Comparison of ENCODE assay signal across 20 cellular contexts in genomic region chr12:25376985-25377384, GRCh38.
DNase-seq lines count a peak whose midpoint lies in the region; ATAC-seq, FAIRE-seq and TF ChIP-seq lines count a peak whose summit lies in the region.
"Had no signal": no experiment of that assay in that cellular context is flagged by ENCODE, and none has a peak within 500 bp of the region (broad histone marks: within the 10 kb centered on the region; RNA-seq: fewer than 3 reads in every experiment).

No MANE protein-coding gene starts in this region.

- peak; percentile 19 to 27 for ATAC-seq in CD4-positive, CD25-positive, alpha-beta regulatory T cell (ENCODE audit: low read depth in 2 of 2)
- ATAC-seq in GM12878 (peak; percentile 56), HG03571 (IDR thresholded peaks at IDR 0.05; ENCODE audit: unreplicated experiment) (no peak), HG02763 (IDR thresholded peaks at IDR 0.05; ENCODE audit: unreplicated experiment) (no peak), pancreas (no peak)

- no TSS peak for BruUV-seq in GM12878 (replicated peaks; lab: Mats Ljungman, UMichigan)

- H3K4me3 ChIP-seq in CD4-positive, CD25-positive, alpha-beta regulatory T cell (ENCODE audit: low read depth, low read length) = no peak overlapping the region
- no peak overlapping the region for H3K4me3 ChIP-seq in CD4-positive, alpha-beta memory T cell (ENCODE audit: low read length in 2 of 2)
- H3K4me3 ChIP-seq in GM12878 (no peak overlapping the region), adrenal gland (no peak overlapping the region), pancreas (no peak overlapping the region)
- H3K4me3 ChIP-seq: breast epithelium, coronary artery, transverse colon had no signal

- in situ Hi-C loops in GM12878 (cut with MboI) = no loop called here

- H3K9ac ChIP-seq in GM12878 (ENCODE audit: control insufficient read depth, insufficient read depth, low read length) = no peak overlapping the region

- SMC1A ChIA-PET in GM12878 (lab: Charles Lee; ENCODE audit: uncharacterized antibody, unreplicated experiment) = interaction anchor here (0.8 to 6.6 kb wide), 5 partner anchors 12 to 377 kb away, joined by 3 to 64 read pairs (median 4); no protein-coding TSS in a partner anchor

- no peaks in the 10 kb centered on the region for H3K27me3 Mint-ChIP-seq in CD4-positive, CD25-positive, alpha-beta regulatory T cell
- no peaks in the 10 kb centered on the region for H3K27me3 Mint-ChIP-seq in CD4-positive, alpha-beta memory T cell
- peaks cover 2% of the 10 kb centered on the region for H3K27me3 Mint-ChIP-seq in T-helper 2 cell treated with Interferon-gamma antibody and Interleukin-4, amounts not matched to agents 5 μg/mL and 100 μg/mL, for 36 hours (ENCODE audit: low read depth)
- H3K27me3 Mint-ChIP-seq: stimulated activated naive CD8-positive, alpha-beta T cell treated with anti-CD3 and anti-CD28 coated beads, Interleukin-15, Interleukin-2, amounts not matched to agents 100 ng/mL and 50 ng/mL, for 24 hours had no signal

- no peak for TF ChIP-seq RAD21 in GM12878 (IDR thresholded peaks at IDR 0.05; ENCODE audit: insufficient read depth, low read depth, low read length)

- H3K4me3 Mint-ChIP-seq in CD4-positive, CD25-positive, alpha-beta regulatory T cell = peak overlapping the region in 3 of 4 donors; percentile 24 to 77 (median 54)
- H3K4me3 Mint-ChIP-seq in CD4-positive, alpha-beta memory T cell = peak overlapping the region in 5 of 8 donors; percentile 10 to 67 (median 32)
- H3K4me3 Mint-ChIP-seq in T-helper 2 cell treated with Interferon-gamma antibody and Interleukin-4, amounts not matched to agents 5 μg/mL and 100 μg/mL, for 36 hours = no peak overlapping the region

- H3K9me3 Mint-ChIP-seq in CD4-positive, CD25-positive, alpha-beta regulatory T cell = peaks cover 0 to 1% (median 0%) of the 10 kb centered on the region in 7 donors
- no peaks in the 10 kb centered on the region for H3K9me3 Mint-ChIP-seq in CD4-positive, alpha-beta memory T cell
- H3K9me3 Mint-ChIP-seq in T-helper 2 cell treated with Interferon-gamma antibody and Interleukin-4, amounts not matched to agents 5 μg/mL and 100 μg/mL, for 36 hours = peaks cover 7% of the 10 kb centered on the region
- H3K9me3 Mint-ChIP-seq: stimulated activated naive CD8-positive, alpha-beta T cell treated with anti-CD3 and anti-CD28 coated beads, Interleukin-15, Interleukin-2, amounts not matched to agents 100 ng/mL and 50 ng/mL, for 24 hours had no signal

- no peaks in the 10 kb centered on the region for H3K27me3 ChIP-seq in CD4-positive, CD25-positive, alpha-beta regulatory T cell (ENCODE audit: control insufficient read depth, insufficient read depth, low read length)
- H3K27me3 ChIP-seq in CD4-positive, alpha-beta memory T cell (ENCODE audit: insufficient read depth, low read length) = no peaks in the 10 kb centered on the region
- no peaks in the 10 kb centered on the region for H3K27me3 ChIP-seq in GM12878 (replicated peaks in 1 of 2; ENCODE audit: control insufficient read depth in 2 of 2, insufficient read depth in 2 of 2, low read length in 1 of 2)
- no peaks in the 10 kb centered on the region for H3K27me3 ChIP-seq in adrenal gland
- no peaks in the 10 kb centered on the region for H3K27me3 ChIP-seq in pancreas
- H3K27me3 ChIP-seq: breast epithelium, transverse colon had no signal

- CTCF ChIA-PET in CD4-positive, alpha-beta memory T cell (lab: Charles Lee; ENCODE audit: partially characterized antibody) = interaction anchor here (1.0 to 3.7 kb wide), 6 partner anchors 9 to 136 kb away, joined by 3 to 22 read pairs (median 4); no protein-coding TSS in a partner anchor
- CTCF ChIA-PET in GM12878 (lab: Yijun Ruan, JAX) = interaction anchor here (1.0 kb wide), 1 partner anchor 136 kb away, joined by 4 read pairs; no protein-coding TSS in a partner anchor

- no peak for FAIRE-seq in GM12878 (lab: Jason Lieb, UNC)
- no peak for FAIRE-seq in pancreas (lab: Jason Lieb, UNC)
- FAIRE-seq: GM12891 had no signal

- WGBS in GM12878 (ENCODE audit: insufficient coverage, insufficient replicate concordance, low lambda C conversion rate, missing lambda C conversion rate) = 65% methylated on average over 4 of the region's 4 CpGs
- 86 to 96% (median 87%) methylated on average over 4 of the region's 4 CpGs for WGBS in adrenal gland, 4 donors
- WGBS in pancreas, 2 donors = 87 to 91% methylated on average over 4 of the region's 4 CpGs

- no peak for TF ChIP-seq POLR2A in GM12878 (IDR thresholded peaks at IDR 0.05; ENCODE audit: low read depth, low read length)
- TF ChIP-seq POLR2A in adrenal gland (IDR thresholded peaks at IDR 0.05) = no peak

- TF ChIP-seq EP300 in GM12878 (IDR thresholded peaks at IDR 0.05; ENCODE audit: borderline replicate concordance in 1 of 2, control insufficient read depth in 1 of 2, low read depth in 2 of 2, low read length in 2 of 2) = no peak

- peaks cover 23% of the 10 kb centered on the region for H3K4me1 ChIP-seq in CD4-positive, CD25-positive, alpha-beta regulatory T cell (ENCODE audit: control insufficient read depth, insufficient read depth, low read length, poor library complexity, severe bottlenecking)
- H3K4me1 ChIP-seq in CD4-positive, alpha-beta memory T cell (ENCODE audit: insufficient read depth, low read length) = peaks cover 22% of the 10 kb centered on the region
- H3K4me1 ChIP-seq in GM12878 (ENCODE audit: control insufficient read depth, insufficient read depth, low read length) = no peaks in the 10 kb centered on the region
- H3K4me1 ChIP-seq in adrenal gland (replicated peaks in 1 of 2) = no peaks in the 10 kb centered on the region
- H3K4me1 ChIP-seq in pancreas = no peaks in the 10 kb centered on the region
- H3K4me1 ChIP-seq: breast epithelium had no signal

- H3K4me2 ChIP-seq in GM12878 (ENCODE audit: control insufficient read depth, insufficient read depth) = no peak overlapping the region

- peak overlapping the region; percentile 93 to 98 (median 96) for H3K27ac Mint-ChIP-seq in CD4-positive, CD25-positive, alpha-beta regulatory T cell
- peak overlapping the region; percentile 54 to 93 (median 84) for H3K27ac Mint-ChIP-seq in CD4-positive, alpha-beta memory T cell
- peak overlapping the region; percentile 73 for H3K27ac Mint-ChIP-seq in T-helper 2 cell treated with Interferon-gamma antibody and Interleukin-4, amounts not matched to agents 5 μg/mL and 100 μg/mL, for 36 hours

- RAD21 ChIA-PET in GM12878 (lab: Charles Lee; ENCODE audit: unreplicated experiment) = interaction anchor here (0.5 to 2.2 kb wide), 9 partner anchors 11 to 425 kb away, joined by 3 to 20 read pairs (median 3); no protein-coding TSS in a partner anchor

- no peaks in the 10 kb centered on the region for H3K9me3 ChIP-seq in CD4-positive, CD25-positive, alpha-beta regulatory T cell (ENCODE audit: control insufficient read depth in 2 of 2, low read length in 2 of 2)
- no peaks in the 10 kb centered on the region for H3K9me3 ChIP-seq in CD4-positive, alpha-beta memory T cell (ENCODE audit: control insufficient read depth in 1 of 2, low read length in 2 of 2)
- H3K9me3 ChIP-seq in GM12878 (replicated peaks; ENCODE audit: control insufficient read depth, insufficient read depth, low read length) (no peaks in the 10 kb centered on the region; the same call in 2 of the 3 replicates), adrenal gland (replicated peaks in 1 of 3) (no peaks in the 10 kb centered on the region), pancreas (no peaks in the 10 kb centered on the region)
- H3K9me3 ChIP-seq: breast epithelium, transverse colon had no signal

- H4K20me1 ChIP-seq in GM12878 (ENCODE audit: control insufficient read depth, insufficient read depth) = no peaks in the 10 kb centered on the region

- no peak for DNase-seq in CD4-positive, CD25-positive, alpha-beta regulatory T cell
- no peak for DNase-seq in CD4-positive, alpha-beta memory T cell
- no peak for DNase-seq in T-helper 2 cell treated with Interferon-gamma antibody and Interleukin-4, amounts not matched to agents 5 μg/mL and 100 μg/mL, for 36 hours (ENCODE audit: low spot score)
- DNase-seq in GM12878 (ENCODE audit: low read depth, low spot score) = no peak
- no peak for DNase-seq in adrenal gland
- DNase-seq in pancreas = no peak
- DNase-seq: COR-L47; DND-41; NCI-H1105; NCI-H2029 treated with DMSO at 0.1 percent for 48 hours; nucleus accumbens; stimulated activated CD4-positive, alpha-beta T cell treated with anti-CD3 and anti-CD28 coated beads, Interleukin-2, amount 100 ng/mL, for 48 hours; transverse colon had no signal

- H2AFZ ChIP-seq in GM12878 (ENCODE audit: control insufficient read depth, low read depth, low read length) = no peak overlapping the region

- no peak for TF ChIP-seq CTCF in GM12878 (IDR thresholded peaks at IDR 0.05 in 2 of 3, conservative IDR thresholded peaks at IDR 0.05 in 1 of 3; ENCODE audit: control insufficient read depth in 2 of 3, extremely low read depth in 1 of 3, insufficient read depth in 1 of 3, low read depth in 3 of 3, low read length in 3 of 3)
- TF ChIP-seq CTCF in adrenal gland (IDR thresholded peaks at IDR 0.05) = no peak
- no peak for TF ChIP-seq CTCF in pancreas (IDR thresholded peaks at IDR 0.05)

- H3K4me1 Mint-ChIP-seq in CD4-positive, CD25-positive, alpha-beta regulatory T cell = peaks cover 10 to 50% (median 22%) of the 10 kb centered on the region in 4 donors
- H3K4me1 Mint-ChIP-seq in CD4-positive, alpha-beta memory T cell = peaks cover 14 to 28% (median 21%) of the 10 kb centered on the region in 4 donors
- H3K4me1 Mint-ChIP-seq in T-helper 2 cell treated with Interferon-gamma antibody and Interleukin-4, amounts not matched to agents 5 μg/mL and 100 μg/mL, for 36 hours (ENCODE audit: low read depth) = peaks cover 61% of the 10 kb centered on the region

- no peaks in the 10 kb centered on the region for H3K36me3 ChIP-seq in CD4-positive, CD25-positive, alpha-beta regulatory T cell (ENCODE audit: control insufficient read depth, insufficient read depth, low read length)
- no peaks in the 10 kb centered on the region for H3K36me3 ChIP-seq in CD4-positive, alpha-beta memory T cell (ENCODE audit: insufficient read depth, low read length)
- H3K36me3 ChIP-seq in GM12878 (ENCODE audit: control insufficient read depth in 2 of 2, insufficient read depth in 2 of 2, low read length in 1 of 2) (no peaks in the 10 kb centered on the region), adrenal gland (replicated peaks in 1 of 2) (no peaks in the 10 kb centered on the region), pancreas (no peaks in the 10 kb centered on the region)
- H3K36me3 ChIP-seq: breast epithelium, transverse colon had no signal

- no peaks in the 10 kb centered on the region for H3K36me3 Mint-ChIP-seq in CD4-positive, CD25-positive, alpha-beta regulatory T cell
- H3K36me3 Mint-ChIP-seq in CD4-positive, alpha-beta memory T cell = no peaks in the 10 kb centered on the region
- H3K36me3 Mint-ChIP-seq in T-helper 2 cell treated with Interferon-gamma antibody and Interleukin-4, amounts not matched to agents 5 μg/mL and 100 μg/mL, for 36 hours (ENCODE audit: low read depth) = peaks cover 3% of the 10 kb centered on the region

- no peaks in the 10 kb centered on the region for H3K79me2 ChIP-seq in GM12878 (ENCODE audit: control insufficient read depth, insufficient read depth, low read length)

- intact Hi-C loops in CD4-positive, alpha-beta memory T cell (cut with micrococcal nuclease) = loop anchor here (2.0 kb wide), 1 partner anchor 54 kb away; no protein-coding TSS in a partner anchor
- intact Hi-C loops in GM12878 (cut with micrococcal nuclease; ENCODE audit: unreplicated experiment) = loop anchor here (10.0 kb wide), 1 partner anchor 1478 kb away; no protein-coding TSS in a partner anchor
- intact Hi-C loops in adrenal gland (cut with DNase I) = no loop called here
- intact Hi-C loops in pancreas (cut with DNase I) = no loop called here

- POLR2A ChIA-PET in CD4-positive, alpha-beta memory T cell (lab: Charles Lee; ENCODE audit: partially characterized antibody) = interaction anchor here (0.6 to 3.3 kb wide), 14 partner anchors 11 to 1456 kb away, joined by 3 to 35 read pairs (median 6); partner anchors contain the start of genes DNAI7, ETFRF1, ITPR2 and KRAS
- POLR2A ChIA-PET in GM12878 (lab: Charles Lee) = interaction anchor here (0.6 to 1.9 kb wide), 4 partner anchors 11 to 429 kb away, joined by 3 to 11 read pairs (median 4); partner anchors contain the start of gene KRAS

- H3K27ac ChIP-seq in CD4-positive, CD25-positive, alpha-beta regulatory T cell (ENCODE audit: insufficient read depth, low read length, poor library complexity, severe bottlenecking) = peak overlapping the region; percentile 61
- H3K27ac ChIP-seq in CD4-positive, alpha-beta memory T cell (ENCODE audit: low read depth, low read length) = no peak overlapping the region
- H3K27ac ChIP-seq in GM12878 (ENCODE audit: control insufficient read depth, insufficient read depth) (no peak overlapping the region), adrenal gland (no peak overlapping the region), pancreas (no peak overlapping the region)
- H3K27ac ChIP-seq: breast epithelium, coronary artery, HL-60 had no signal

Comparison
In these comparisons a context has a peak if more than half of its experiments do, and no peak if none do; other contexts are left out.
1. ATAC-seq: peak in CD4-positive, CD25-positive, alpha-beta regulatory T cell (2 of 2) and GM12878 (single experiment); none in HG03571 (single experiment), HG02763 (single experiment) and pancreas (0 of 4).
2. intact Hi-C loops: an anchor here in CD4-positive, alpha-beta memory T cell (2.0 kb wide) and GM12878 (10.0 kb wide); none called in adrenal gland and pancreas.
3. Peak in every context shown above with its lines, with median percentiles within 50 percentile points of each other: H3K27ac Mint-ChIP-seq.